Comparison of ENCODE assay signal across 1 cellular context in genomic region chr10:70851597-70852475, GRCh38.
TF ChIP-seq lines count a peak whose summit lies in the region.

No MANE protein-coding gene starts in this region.

TF ChIP-seq in HepG2, 621 proteins besides CTCF, POLR2A, EP300 and RAD21 (continued from another document and continues in another):
- TF ChIP-seq ZBTB40 (IDR thresholded peaks at IDR 0.05) (no peak), ZBTB40 (CRISPR knock-in tag; IDR thresholded peaks at IDR 0.05) (no peak), ZFP82 (CRISPR knock-in tag; IDR thresholded peaks at IDR 0.05; ENCODE audit: borderline replicate concordance) (no peak), AGO2 (optimal IDR thresholded peaks at IDR 0.05; ENCODE audit: low read depth, low read length) (no peak), ZNF296 (CRISPR knock-in tag; conservative IDR thresholded peaks at IDR 0.05) (no peak), PHF21A (CRISPR knock-in tag; IDR thresholded peaks at IDR 0.05) (peak; percentile 60; the same call in 1 of the 2 replicates), ZNF546 (CRISPR knock-in tag; conservative IDR thresholded peaks at IDR 0.05) (no peak), POGZ (CRISPR knock-in tag; IDR thresholded peaks at IDR 0.05) (peak; percentile 4; the same call in 1 of the 2 replicates), NCOA1 (CRISPR knock-in tag; IDR thresholded peaks at IDR 0.05) (no peak), CSRNP2 (CRISPR knock-in tag; conservative IDR thresholded peaks at IDR 0.05; ENCODE audit: low read depth) (no peak), RNF2 (conservative IDR thresholded peaks at IDR 0.05; ENCODE audit: low read depth) (no peak), GMEB2 (CRISPR knock-in tag; IDR thresholded peaks at IDR 0.05; ENCODE audit: low read depth) (no peak), ATF5 (CRISPR knock-in tag; IDR thresholded peaks at IDR 0.05; ENCODE audit: low read depth) (no peak), ZNF780A (CRISPR knock-in tag; IDR thresholded peaks at IDR 0.05) (no peak), MLLT10 (CRISPR knock-in tag; IDR thresholded peaks at IDR 0.05) (no peak), BRF2 (CRISPR knock-in tag; IDR thresholded peaks at IDR 0.05) (no peak), GLI4 (CRISPR knock-in tag; IDR thresholded peaks at IDR 0.05; ENCODE audit: borderline replicate concordance) (no peak), ZNF276 (CRISPR knock-in tag; IDR thresholded peaks at IDR 0.05; ENCODE audit: low read depth) (no peak), NFE2L1 (CRISPR knock-in tag; IDR thresholded peaks at IDR 0.05; ENCODE audit: borderline replicate concordance) (no peak), ZNF609 (CRISPR knock-in tag; IDR thresholded peaks at IDR 0.05; ENCODE audit: borderline replicate concordance) (peak; percentile 75; the same call in 1 of the 2 replicates), ARNT (IDR thresholded peaks at IDR 0.05) (no peak), SCMH1 (CRISPR knock-in tag; IDR thresholded peaks at IDR 0.05; ENCODE audit: borderline replicate concordance) (no peak), KDM1A (CRISPR knock-in tag; IDR thresholded peaks at IDR 0.05) (no peak), ZNF136 (CRISPR knock-in tag; IDR thresholded peaks at IDR 0.05; ENCODE audit: low read depth) (no peak), ZFX (CRISPR knock-in tag; IDR thresholded peaks at IDR 0.05; ENCODE audit: low read depth) (0 out of 2 replicates have a peak, but pooled peaks have one; percentile 13), ZSCAN30 (CRISPR knock-in tag; IDR thresholded peaks at IDR 0.05) (no peak), HNRNPH1 (optimal IDR thresholded peaks at IDR 0.05; ENCODE audit: low read depth, low read length) (no peak), ZNF749 (CRISPR knock-in tag; IDR thresholded peaks at IDR 0.05; ENCODE audit: borderline replicate concordance) (no peak), SALL1 (CRISPR knock-in tag; IDR thresholded peaks at IDR 0.05) (peak; percentile 30; the same call in 1 of the 2 replicates), ZNF468 (CRISPR knock-in tag; IDR thresholded peaks at IDR 0.05) (no peak), ZNF431 (CRISPR knock-in tag; IDR thresholded peaks at IDR 0.05; ENCODE audit: borderline replicate concordance, low read depth) (no peak), PTBP1 (IDR thresholded peaks at IDR 0.05; ENCODE audit: low read depth, low read length, poor library complexity, severe bottlenecking) (no peak), ZNF24 (IDR thresholded peaks at IDR 0.05) (no peak), ZNF839 (CRISPR knock-in tag; IDR thresholded peaks at IDR 0.05; ENCODE audit: borderline replicate concordance) (no peak), ZNF335 (CRISPR knock-in tag; IDR thresholded peaks at IDR 0.05) (no peak), NFIC (IDR thresholded peaks at IDR 0.05; ENCODE audit: low read length) (peak; percentile 76), HMG20B (CRISPR knock-in tag; conservative IDR thresholded peaks at IDR 0.05) (peak; percentile 35; the same call in 1 of the 2 replicates), ZNF275 (CRISPR knock-in tag; IDR thresholded peaks at IDR 0.05; ENCODE audit: borderline replicate concordance) (no peak), KAT7 (CRISPR knock-in tag; IDR thresholded peaks at IDR 0.05; ENCODE audit: borderline replicate concordance) (no peak), SETDB1 (CRISPR knock-in tag; IDR thresholded peaks at IDR 0.05; ENCODE audit: borderline replicate concordance) (no peak), SIX1 (CRISPR knock-in tag; IDR thresholded peaks at IDR 0.05; ENCODE audit: borderline replicate concordance) (peak; percentile 37; the same call in 1 of the 2 replicates)
